Comparison of ENCODE assay signal across 1 cellular context in genomic region chr11:2158291-2158737, GRCh38.
TF ChIP-seq lines count a peak whose summit lies in the region.

No MANE protein-coding gene starts in this region.

TF ChIP-seq in K562, 482 proteins besides CTCF, POLR2A, EP300 and RAD21:
- TF ChIP-seq CBFB (CRISPR knock-in tag; IDR thresholded peaks at IDR 0.05) (no peak), TGIF2 (CRISPR knock-in tag; IDR thresholded peaks at IDR 0.05) (no peak), THRA (IDR thresholded peaks at IDR 0.05) (no peak), MBD2 (IDR thresholded peaks at IDR 0.05; ENCODE audit: borderline replicate concordance, low read depth) (no peak), HBP1 (CRISPR knock-in tag; IDR thresholded peaks at IDR 0.05) (no peak), BRD9 (IDR thresholded peaks at IDR 0.05; ENCODE audit: low read depth, partially characterized antibody) (no peak), ARID3A (IDR thresholded peaks at IDR 0.05; ENCODE audit: borderline replicate concordance, low read depth, low read length) (no peak), ZNF3 (CRISPR knock-in tag; IDR thresholded peaks at IDR 0.05) (no peak), PRDM10 (IDR thresholded peaks at IDR 0.05; ENCODE audit: partially characterized antibody) (no peak), DPF2 (IDR thresholded peaks at IDR 0.05) (no peak), CREBBP (IDR thresholded peaks at IDR 0.05; ENCODE audit: low read depth, low read length) (no peak), SIN3B (IDR thresholded peaks at IDR 0.05; ENCODE audit: low read depth) (no peak), E2F4 (CRISPR knock-in tag; IDR thresholded peaks at IDR 0.05; ENCODE audit: low read depth) (no peak), SRSF7 (optimal IDR thresholded peaks at IDR 0.05; ENCODE audit: low read depth, low read length) (no peak), MIER1 (IDR thresholded peaks at IDR 0.05; ENCODE audit: low read depth) (no peak)
